In the genomic region with DNA sequence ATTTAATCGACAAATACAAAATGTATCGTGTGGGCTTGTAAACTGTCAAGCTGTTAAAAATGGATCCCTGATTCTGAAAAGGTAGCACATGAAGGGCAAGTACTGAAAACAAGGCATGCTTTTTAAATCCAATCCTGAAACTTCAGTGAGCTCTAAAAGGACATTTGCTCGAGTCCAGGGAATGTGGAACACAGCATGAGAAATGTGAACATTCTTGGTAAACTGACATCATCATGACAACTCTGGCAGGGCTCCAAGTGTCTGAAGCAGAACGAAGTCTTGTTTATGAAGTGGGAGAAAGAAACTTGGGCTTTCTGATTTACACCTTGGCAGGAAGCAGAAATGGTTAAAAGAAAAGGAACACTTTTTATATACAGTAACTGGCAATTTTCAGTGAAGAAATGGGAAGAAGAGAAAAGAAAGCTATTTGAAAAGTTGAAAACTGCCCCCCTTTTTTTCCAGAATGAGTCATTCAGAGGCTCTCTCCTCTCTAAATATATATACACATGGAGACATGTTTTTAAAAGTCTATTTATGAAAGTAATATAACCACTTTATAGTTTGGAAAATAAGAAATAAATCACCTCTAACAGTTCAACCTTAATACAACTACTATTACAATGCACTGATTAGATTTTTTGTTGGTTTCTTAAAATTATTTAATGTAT, we compare ENCODE assay signal across 8 cellular contexts.
DNase-seq lines count a peak whose midpoint lies in the region; ATAC-seq lines count a peak whose summit lies in the region.

No MANE protein-coding gene starts in this region.

- no peaks in the 10 kb centered on the region for H3K36me3 Mint-ChIP-seq in activated naive CD8-positive, alpha-beta T cell treated with anti-CD3 and anti-CD28 coated beads, Interleukin-2, amount 50 U/mL, for 24 hours (ENCODE audit: low read depth)

- peak overlapping the region; percentile 73 for H3K27ac ChIP-seq in cingulate gyrus (ENCODE audit: low read depth, low read length)

- intact Hi-C loops in Right ventricle myocardium inferior (cut with DNase I) = no loop called here
- intact Hi-C loops in cardiac septum (cut with DNase I) = no loop called here

- no peaks in the 10 kb centered on the region for H3K9me3 Mint-ChIP-seq in activated naive CD8-positive, alpha-beta T cell treated with anti-CD3 and anti-CD28 coated beads, Interleukin-2, amount 50 U/mL, for 24 hours

- no peaks in the 10 kb centered on the region for H3K27me3 Mint-ChIP-seq in activated naive CD8-positive, alpha-beta T cell treated with anti-CD3 and anti-CD28 coated beads, Interleukin-2, amount 50 U/mL, for 24 hours

- no peak for DNase-seq in Right ventricle myocardium inferior (ENCODE audit: missing footprints)
- no peak for DNase-seq in cardiac septum (ENCODE audit: low spot score)
- DNase-seq in lung microvascular endothelial cell (ENCODE audit: low read depth in 2 of 2) = peak; percentile 77 to 95
- no peak for DNase-seq in iPS-NIHi7 (ENCODE audit: extremely low spot score)
- no peak for DNase-seq in activated naive CD8-positive, alpha-beta T cell treated with anti-CD3 and anti-CD28 coated beads, Interleukin-2, amount 50 U/mL, for 24 hours
- no peak for DNase-seq in activated CD8-positive, alpha-beta memory T cell treated with anti-CD3 and anti-CD28 coated beads for 24 hours

- H3K4me1 Mint-ChIP-seq in activated naive CD8-positive, alpha-beta T cell treated with anti-CD3 and anti-CD28 coated beads, Interleukin-2, amount 50 U/mL, for 24 hours = no peaks in the 10 kb centered on the region

- no peak overlapping the region for H3K27ac Mint-ChIP-seq in activated naive CD8-positive, alpha-beta T cell treated with anti-CD3 and anti-CD28 coated beads, Interleukin-2, amount 50 U/mL, for 24 hours

- ATAC-seq in Right ventricle myocardium inferior = peak; percentile 74
- ATAC-seq in activated naive CD8-positive, alpha-beta T cell treated with anti-CD3 and anti-CD28 coated beads, Interleukin-2, amount 50 U/mL, for 24 hours = no peak
- ATAC-seq in HG03045 (IDR thresholded peaks at IDR 0.05; ENCODE audit: unreplicated experiment) = no peak

- no peak overlapping the region for H3K4me3 Mint-ChIP-seq in activated naive CD8-positive, alpha-beta T cell treated with anti-CD3 and anti-CD28 coated beads, Interleukin-2, amount 50 U/mL, for 24 hours

Comparison
In these comparisons a context has a peak if more than half of its experiments do, and no peak if none do; other contexts are left out.
1. DNase-seq: peak in lung microvascular endothelial cell (2 of 2); none in Right ventricle myocardium inferior (single experiment), cardiac septum (single experiment), iPS-NIHi7 (single experiment), activated naive CD8-positive, alpha-beta T cell treated with anti-CD3 and anti-CD28 coated beads, Interleukin-2, amount 50 U/mL, for 24 hours (single experiment) and activated CD8-positive, alpha-beta memory T cell treated with anti-CD3 and anti-CD28 coated beads for 24 hours (single experiment).